26 cellular contexts compared by ENCODE assay signal in the genomic region with DNA sequence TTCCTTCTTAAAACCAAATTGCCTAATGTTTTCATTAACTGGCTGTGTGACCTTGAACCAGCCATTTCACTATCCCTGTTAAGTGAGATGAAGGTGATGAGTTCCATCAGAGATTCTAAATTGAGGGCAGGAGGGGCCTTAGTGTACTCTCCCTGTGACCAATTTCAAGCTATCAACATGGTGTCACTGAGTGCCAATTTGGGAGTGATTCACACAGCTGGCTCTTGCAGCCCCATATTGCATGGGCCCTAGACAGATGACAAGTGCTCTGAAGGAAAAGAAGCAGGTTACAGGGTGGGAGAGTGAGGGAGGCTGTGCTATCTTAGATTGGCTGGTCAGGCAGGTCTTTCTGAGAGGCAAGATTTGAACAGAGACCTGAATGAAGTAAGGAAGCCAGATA. TPM values are rescaled to one million over a fixed set of nuclear protein-coding genes. Genes with fewer than 3 reads are reported as not detected.
"Had no signal": no experiment of that assay in that cellular context is flagged by ENCODE, and none has a peak within 500 bp of the region (broad histone marks: within the 10 kb centered on the region; RNA-seq: fewer than 3 reads in every experiment).

No MANE protein-coding gene starts in this region.

- DNase-seq: activated B cell treated with CpG ODN at 0.5 μM for 24 hours; activated CD4-positive, alpha-beta T cell treated with anti-CD3 and anti-CD28 coated beads for 48 hours; activated CD4-positive, alpha-beta T cell treated with anti-CD3 and anti-CD28 coated beads, Interleukin-2, amount 50 U/mL, for 1 hour; activated CD4-positive, alpha-beta T cell treated with anti-CD3 and anti-CD28 coated beads, Interleukin-2, amount 50 U/mL, for 48 hours; activated CD8-positive, alpha-beta memory T cell treated with anti-CD3 and anti-CD28 coated beads for 24 hours; activated CD8-positive, alpha-beta T cell treated with anti-CD3 and anti-CD28 coated beads for 36 hours; activated effector memory CD4-positive, alpha-beta T cell treated with Interleukin-2 at 50 U/mL for 16 hours; activated gamma-delta T cell treated with Interleukin-2 at 50 U/mL for 16 hours; activated naive CD4-positive, alpha-beta T cell treated with anti-CD3 and anti-CD28 coated beads, Interleukin-2, amount 50 U/mL, for 16 hours; activated naive CD4-positive, alpha-beta T cell treated with Interleukin-2 at 50 U/mL for 16 hours; activated T-cell treated with anti-CD3 and anti-CD28 coated beads, Interleukin-2, amount 50 U/mL, for 4 hours; amniotic stem cell; anterior cingulate cortex; brain microvascular endothelial cell; dorsolateral prefrontal cortex; effector memory CD4-positive, alpha-beta T cell; endodermal cell; foreskin keratinocyte; gastrocnemius medialis; glutamatergic neuron; T-helper 2 cell; WERI-Rb-1 had no signal

- ATAC-seq: activated CD4-positive, CD25-positive, alpha-beta regulatory T cell treated with anti-CD3 and anti-CD28 coated beads, Interleukin-2, amount 50 U/mL, for 24 hours; activated CD8-positive, alpha-beta T cell treated with anti-CD3 and anti-CD28 coated beads for 36 hours; activated T-cell treated with anti-CD3 and anti-CD28 coated beads, Interleukin-2, amount 50 U/mL, for 4 hours; activated T-helper 17 cell treated with anti-CD3 and anti-CD28 coated beads, Interleukin-2, amount 50 U/mL, for 72 hours; esophagus mucosa; foreskin keratinocyte; gastrocnemius medialis had no signal

RNA-seq across cellular contexts. Expression of gene TACSTD2, which starts 13.0 kb away (rescaled TPM):
- total RNA-seq: activated B cell treated with CpG ODN at 0.5 μM for 24 hours; T-helper 1 cell treated with Interleukin-12 subunit alpha and Interleukin-12 subunit beta and Interleukin-4 antibody, amounts not matched to agents 30 ng/mL and 1 ng/mL, for 36 hours had no signal
